In genomic region chr2:74379851-74380789, GRCh38 we compare ENCODE assay signal across 8 cellular contexts. TPM values are rescaled to one million over a fixed set of nuclear protein-coding genes. Genes with fewer than 3 reads are reported as not detected.
A peak's percentile ranks its signal among the peaks of the same experiment; 100 is the strongest.
DNase-seq lines count a peak whose midpoint lies in the region; ATAC-seq and TF ChIP-seq lines count a peak whose summit lies in the region.

TSS of gene DCTN1 (minus strand) at chr2:74380311. CDS start at chr2:74380037, 274 bp downstream.

- H3K4me3 ChIP-seq in heart left ventricle, result peak within 1 kb of the TSS in 10 of 12 donors; percentile 22 to 60 (median 46)

- no peaks in the 10 kb centered on the region for H3K9me3 ChIP-seq in heart left ventricle

- intact Hi-C loops in heart left ventricle (cut with DNase I), result no loop called here

- peak; percentile 28 to 29 for DNase-seq in SHP77 (lab: John Stamatoyannopoulos, UW)
- no peak for DNase-seq in SHP77 treated with DMSO at 0.1 percent for 48 hours (lab: John Stamatoyannopoulos, UW)
- peak; percentile 60 for DNase-seq in NCI-H2227 (lab: John Stamatoyannopoulos, UW; ENCODE audit: unreplicated experiment)
- peak in 56 of 58 donors; percentile 10 to 90 (median 69) for DNase-seq in anterior cingulate cortex (lab: John Stamatoyannopoulos, UW)
- DNase-seq in heart left ventricle, result peak in 4 of 5 donors; percentile 52 to 72 (median 56)
- no peak for DNase-seq in omental fat pad (ENCODE audit: low spot score)
- DNase-seq in GDM1 (lab: John Stamatoyannopoulos, UW), result no peak

- 18 to 25% (median 25%) methylated on average over 13 to 14 of the region's 14 CpGs for WGBS in heart left ventricle, 4 donors

- no peaks in the 10 kb centered on the region for H3K27me3 ChIP-seq in heart left ventricle

- ATAC-seq in heart left ventricle, result peak; percentile 75 to 90 (median 82)
- ATAC-seq in omental fat pad (ENCODE audit: low FRiP score), result peak; percentile 80
- ATAC-seq in GM21515 (IDR thresholded peaks at IDR 0.05; ENCODE audit: unreplicated experiment), result no peak

- H3K36me3 ChIP-seq in heart left ventricle, result peaks cover 0 to 38% (median 23%) of the 10 kb centered on the region in 9 donors

- H3K27ac ChIP-seq in heart left ventricle, result peak within 1 kb of the TSS in 11 of 12 donors; percentile 32 to 81 (median 70)

- peaks cover 2 to 72% (median 57%) of the 10 kb centered on the region in 12 donors for H3K4me1 ChIP-seq in heart left ventricle

- TF ChIP-seq CTCF in heart left ventricle (IDR thresholded peaks at IDR 0.05) (no peak), omental fat pad (IDR thresholded peaks at IDR 0.05) (no peak)

- no peak for TF ChIP-seq POLR2A in heart left ventricle (IDR thresholded peaks at IDR 0.05)

RNA-seq across cellular contexts. Expression of gene DCTN1, which starts in this region (rescaled TPM):
- total RNA-seq in heart left ventricle (100 to 1,000 TPM; 129 to 376 (median 211) TPM), omental fat pad (100 to 1,000 TPM in 3 of 4 donors, 10 to 100 TPM in 1; 83.1 to 122 (median 114) TPM)
- 100 to 1,000 TPM; 149 to 171 TPM for polyA plus RNA-seq in heart left ventricle

Comparison
In these comparisons a context has a peak if more than half of its experiments do, and no peak if none do; other contexts are left out.
1. DNase-seq: peak in SHP77 (2 of 2), NCI-H2227 (single experiment), anterior cingulate cortex (56 of 58) and heart left ventricle (4 of 5); none in SHP77 treated with DMSO at 0.1 percent for 48 hours (single experiment), omental fat pad (single experiment) and GDM1 (single experiment).